Comparison of ENCODE assay signal across 24 cellular contexts in genomic region chr11:16999116-16999515, GRCh38.
"Had no signal": no experiment of that assay in that cellular context is flagged by ENCODE, and none has a peak within 500 bp of the region (broad histone marks: within the 10 kb centered on the region; RNA-seq: fewer than 3 reads in every experiment).

No MANE protein-coding gene starts in this region.

- H3K4me3 ChIP-seq: coronary artery, esophagus muscularis mucosa, gastrocnemius medialis, heart right ventricle, left ventricle myocardium inferior, lung, psoas muscle, right atrium auricular region, sigmoid colon, skin epidermis, testis, tibial nerve had no signal

- FAIRE-seq: endometrium, islet of Langerhans had no signal

- H3K27me3 ChIP-seq: esophagus muscularis mucosa, gastrocnemius medialis, heart right ventricle, neutrophil, right atrium auricular region, sigmoid colon, testis, tibial nerve had no signal

- H3K27ac Mint-ChIP-seq: naive B cell; nephron progenitor cell; stimulated activated naive B cell treated with anti-CD40 and anti-IgM and Interleukin-4, amounts not matched to agents 10 μg/mL and 1 μg/mL and 100 μg/mL, for 72 hours; stimulated activated naive CD8-positive, alpha-beta T cell treated with anti-CD3 and anti-CD28 coated beads, Interleukin-15, amount 100 ng/mL, for 72 hours had no signal

- H3K27ac ChIP-seq: coronary artery, esophagus muscularis mucosa, gastrocnemius medialis, heart right ventricle, left ventricle myocardium inferior, neutrophil, psoas muscle, right atrium auricular region, sigmoid colon, skin epidermis, testis had no signal

- H3K4me1 Mint-ChIP-seq: naive B cell; stimulated activated naive B cell treated with anti-CD40 and anti-IgM and Interleukin-4, amounts not matched to agents 10 μg/mL and 1 μg/mL and 100 μg/mL, for 72 hours; stimulated activated naive CD8-positive, alpha-beta T cell treated with anti-CD3 and anti-CD28 coated beads, Interleukin-15, amount 100 ng/mL, for 72 hours had no signal

- H3K36me3 ChIP-seq: esophagus muscularis mucosa, gastrocnemius medialis, heart right ventricle, left ventricle myocardium inferior, neutrophil, right atrium auricular region, sigmoid colon, tibial nerve had no signal

- H3K27me3 Mint-ChIP-seq: naive B cell; stimulated activated naive B cell treated with anti-CD40 and anti-IgM and Interleukin-4, amounts not matched to agents 10 μg/mL and 1 μg/mL and 100 μg/mL, for 72 hours; stimulated activated naive CD8-positive, alpha-beta T cell treated with anti-CD3 and anti-CD28 coated beads, Interleukin-15, amount 100 ng/mL, for 72 hours had no signal

- ATAC-seq: gastrocnemius medialis; heart right ventricle; psoas muscle; stimulated activated naive B cell treated with anti-CD40 and anti-IgM and Interleukin-4, amounts not matched to agents 10 μg/mL and 1 μg/mL and 100 μg/mL, for 72 hours; stimulated activated naive CD8-positive, alpha-beta T cell treated with anti-CD3 and anti-CD28 coated beads, Interleukin-15, amount 100 ng/mL, for 72 hours had no signal

- H3K9me3 Mint-ChIP-seq: naive B cell; nephron progenitor cell; stimulated activated naive B cell treated with anti-CD40 and anti-IgM and Interleukin-4, amounts not matched to agents 10 μg/mL and 1 μg/mL and 100 μg/mL, for 72 hours; stimulated activated naive CD8-positive, alpha-beta T cell treated with anti-CD3 and anti-CD28 coated beads, Interleukin-15, amount 100 ng/mL, for 72 hours had no signal

- H3K36me3 Mint-ChIP-seq: naive B cell; stimulated activated naive B cell treated with anti-CD40 and anti-IgM and Interleukin-4, amounts not matched to agents 10 μg/mL and 1 μg/mL and 100 μg/mL, for 72 hours had no signal

- H3K4me3 Mint-ChIP-seq: naive B cell; nephron progenitor cell; stimulated activated naive B cell treated with anti-CD40 and anti-IgM and Interleukin-4, amounts not matched to agents 10 μg/mL and 1 μg/mL and 100 μg/mL, for 72 hours; stimulated activated naive CD8-positive, alpha-beta T cell treated with anti-CD3 and anti-CD28 coated beads, Interleukin-15, amount 100 ng/mL, for 72 hours had no signal

- DNase-seq: effector memory CD4-positive, alpha-beta T cell; gastrocnemius medialis; heart right ventricle; hypothalamus; left ventricle myocardium inferior; mesendoderm; naive B cell; nephron progenitor cell; psoas muscle; sigmoid colon; stimulated activated CD4-positive, alpha-beta T cell treated with anti-CD3 and anti-CD28 coated beads, Interleukin-2, amount 100 ng/mL, for 24 hours; stimulated activated CD4-positive, alpha-beta T cell treated with anti-CD3 and anti-CD28 coated beads, Interleukin-4, amount 100 ng/mL, for 4 hours; stimulated activated naive B cell treated with anti-CD40 and anti-IgM and Interleukin-4, amounts not matched to agents 10 μg/mL and 1 μg/mL and 100 μg/mL, for 72 hours; stimulated activated naive CD8-positive, alpha-beta T cell treated with anti-CD3 and anti-CD28 coated beads, Interleukin-15, amount 100 ng/mL, for 72 hours; testis had no signal

- H3K9me3 ChIP-seq: esophagus muscularis mucosa, gastrocnemius medialis, heart right ventricle, left ventricle myocardium inferior, neutrophil, psoas muscle, right atrium auricular region, sigmoid colon, testis, tibial nerve had no signal
